In genomic region chr6:125974214-125974866, GRCh38 we compare ENCODE assay signal across 8 cellular contexts. TPM values are rescaled to one million over a fixed set of nuclear protein-coding genes. Genes with fewer than 3 reads are reported as not detected.
DNase-seq lines count a peak whose midpoint lies in the region; ATAC-seq and TF ChIP-seq lines count a peak whose summit lies in the region.

No MANE protein-coding gene starts in this region.

- TF ChIP-seq POLR2A in testis (IDR thresholded peaks at IDR 0.05), result no peak

- H3K4me3 Mint-ChIP-seq in HFFc6, result no peak overlapping the region
- H3K4me3 Mint-ChIP-seq in activated T-helper 17 cell treated with anti-CD3 and anti-CD28 coated beads, Interleukin-2, amount 50 U/mL, for 72 hours, result no peak overlapping the region
- no peak overlapping the region for H3K4me3 Mint-ChIP-seq in activated CD4-positive, alpha-beta memory T cell treated with anti-CD3 and anti-CD28 coated beads, Interleukin-2, amount 10 ng/mL, durations not matched to agents 7 days and 5 days

- WGBS in testis, 2 donors, result 47 to 53% methylated on average over 5 of the region's 5 CpGs

- CTCF ChIA-PET in activated CD4-positive, alpha-beta memory T cell treated with anti-CD3 and anti-CD28 coated beads, Interleukin-2, amount 10 ng/mL, durations not matched to agents 7 days and 5 days (lab: Charles Lee), result interaction anchor here (0.6 to 4.1 kb wide), 25 partner anchors 9 to 673 kb away, joined by 3 to 41 read pairs (median 4); partner anchors contain the start of genes HDDC2, HINT3, NCOA7 and TRMT11

- TF ChIP-seq CTCF in 22Rv1 (IDR thresholded peaks at IDR 0.05), result peak; percentile 72
- TF ChIP-seq CTCF in GM10266 (IDR thresholded peaks at IDR 0.05; ENCODE audit: control insufficient read depth, insufficient read depth, low read depth, missing control alignments), result peak; percentile 51
- TF ChIP-seq CTCF in HFFc6 (IDR thresholded peaks at IDR 0.05), result peak; percentile 84
- TF ChIP-seq CTCF in right atrium auricular region (IDR thresholded peaks at IDR 0.05), result peak; percentile 26 to 68
- peak in 2 of 3 experiments; percentile 34 to 49 for TF ChIP-seq CTCF in testis (IDR thresholded peaks at IDR 0.05)

- H3K36me3 ChIP-seq in right atrium auricular region (peaks cover 9% of the 10 kb centered on the region), testis (ENCODE audit: low read depth, missing control alignments) (no peaks in the 10 kb centered on the region)

- H3K9me3 ChIP-seq in right atrium auricular region, result no peaks in the 10 kb centered on the region
- no peaks in the 10 kb centered on the region for H3K9me3 ChIP-seq in testis

- no peaks in the 10 kb centered on the region for H3K9me3 Mint-ChIP-seq in HFFc6
- no peaks in the 10 kb centered on the region for H3K9me3 Mint-ChIP-seq in activated T-helper 17 cell treated with anti-CD3 and anti-CD28 coated beads, Interleukin-2, amount 50 U/mL, for 72 hours
- no peaks in the 10 kb centered on the region for H3K9me3 Mint-ChIP-seq in activated CD4-positive, alpha-beta memory T cell treated with anti-CD3 and anti-CD28 coated beads, Interleukin-2, amount 10 ng/mL, durations not matched to agents 7 days and 5 days

- DNase-seq in GM10266 (ENCODE audit: extremely low spot score) (peak; percentile 28), HFFc6 (peak; percentile 59), NCI-H1694 treated with DMSO at 0.1 percent for 48 hours (lab: John Stamatoyannopoulos, UW) (peak; percentile 58), right atrium auricular region (ENCODE audit: low spot score) (no peak), testis (no peak)
- no peak for DNase-seq in activated CD4-positive, alpha-beta memory T cell treated with anti-CD3 and anti-CD28 coated beads, Interleukin-2, amount 10 ng/mL, durations not matched to agents 7 days and 5 days

- no peaks in the 10 kb centered on the region for H3K4me1 Mint-ChIP-seq in HFFc6 (ENCODE audit: low read depth)
- H3K4me1 Mint-ChIP-seq in activated T-helper 17 cell treated with anti-CD3 and anti-CD28 coated beads, Interleukin-2, amount 50 U/mL, for 72 hours, result no peaks in the 10 kb centered on the region
- H3K4me1 Mint-ChIP-seq in activated CD4-positive, alpha-beta memory T cell treated with anti-CD3 and anti-CD28 coated beads, Interleukin-2, amount 10 ng/mL, durations not matched to agents 7 days and 5 days, result peaks cover 5% of the 10 kb centered on the region

- no peaks in the 10 kb centered on the region for H3K27me3 Mint-ChIP-seq in HFFc6 (ENCODE audit: insufficient read depth)
- no peaks in the 10 kb centered on the region for H3K27me3 Mint-ChIP-seq in activated T-helper 17 cell treated with anti-CD3 and anti-CD28 coated beads, Interleukin-2, amount 50 U/mL, for 72 hours
- H3K27me3 Mint-ChIP-seq in activated CD4-positive, alpha-beta memory T cell treated with anti-CD3 and anti-CD28 coated beads, Interleukin-2, amount 10 ng/mL, durations not matched to agents 7 days and 5 days, result no peaks in the 10 kb centered on the region

- intact Hi-C loops in testis (cut with DNase I; ENCODE audit: low total_unique reads), result no loop called here

- H3K27ac Mint-ChIP-seq in HFFc6, result no peak overlapping the region
- H3K27ac Mint-ChIP-seq in activated T-helper 17 cell treated with anti-CD3 and anti-CD28 coated beads, Interleukin-2, amount 50 U/mL, for 72 hours, result no peak overlapping the region
- no peak overlapping the region for H3K27ac Mint-ChIP-seq in activated CD4-positive, alpha-beta memory T cell treated with anti-CD3 and anti-CD28 coated beads, Interleukin-2, amount 10 ng/mL, durations not matched to agents 7 days and 5 days

- peak; percentile 62 for ATAC-seq in activated T-helper 17 cell treated with anti-CD3 and anti-CD28 coated beads, Interleukin-2, amount 50 U/mL, for 72 hours (replicated peaks)

- H3K27me3 ChIP-seq in right atrium auricular region (no peaks in the 10 kb centered on the region), testis (no peaks in the 10 kb centered on the region)

- POLR2A ChIA-PET in activated CD4-positive, alpha-beta memory T cell treated with anti-CD3 and anti-CD28 coated beads, Interleukin-2, amount 10 ng/mL, durations not matched to agents 7 days and 5 days (lab: Charles Lee), result interaction anchor here (1.7 to 3.7 kb wide), 4 partner anchors 12 to 193 kb away, joined by 7 to 16 read pairs (median 8); partner anchors contain the start of genes NCOA7 and TRMT11

- no peak overlapping the region for H3K4me3 ChIP-seq in right atrium auricular region
- H3K4me3 ChIP-seq in testis, result no peak overlapping the region

- H3K27ac ChIP-seq in 22Rv1, result no peak overlapping the region
- no peak overlapping the region for H3K27ac ChIP-seq in right atrium auricular region
- H3K27ac ChIP-seq in testis, result no peak overlapping the region

- H3K4me1 ChIP-seq in right atrium auricular region, result no peaks in the 10 kb centered on the region
- H3K4me1 ChIP-seq in testis, result no peaks in the 10 kb centered on the region

- H3K36me3 Mint-ChIP-seq in HFFc6 (ENCODE audit: low read depth), result no peaks in the 10 kb centered on the region
- H3K36me3 Mint-ChIP-seq in activated T-helper 17 cell treated with anti-CD3 and anti-CD28 coated beads, Interleukin-2, amount 50 U/mL, for 72 hours (ENCODE audit: low read depth), result peaks cover 20% of the 10 kb centered on the region
- peaks cover 10% of the 10 kb centered on the region for H3K36me3 Mint-ChIP-seq in activated CD4-positive, alpha-beta memory T cell treated with anti-CD3 and anti-CD28 coated beads, Interleukin-2, amount 10 ng/mL, durations not matched to agents 7 days and 5 days (ENCODE audit: low read depth)

RNA-seq across cellular contexts. Expression of gene TRMT11, which starts 12.0 kb away (rescaled TPM):
- 10 to 100 TPM; 12.8 to 20.7 (median 15.2) TPM for total RNA-seq in HFFc6 (2021; fragmentation: NEBNext Ultra II Directional; extraction: Animal tissue kit (Norgen Biotek cat#: 25700))
- total RNA-seq in activated T-helper 17 cell treated with anti-CD3 and anti-CD28 coated beads, Interleukin-2, amount 50 U/mL, for 72 hours, result 10 to 100 TPM; 39.5 to 44.1 TPM
- 10 to 100 TPM in 1 of 2 donors, 1 to 10 TPM in 1; 9.7 to 10.1 TPM for total RNA-seq in right atrium auricular region
- 10 to 100 TPM; 32.2 to 51.2 TPM for total RNA-seq in testis
- 16.1 TPM for polyA plus RNA-seq in testis (ENCODE audit: insufficient read depth, low read depth, low replicate concordance)
- 10 to 100 TPM; 17.6 to 19.2 TPM for total RNA-seq in activated CD4-positive, alpha-beta memory T cell treated with anti-CD3 and anti-CD28 coated beads, Interleukin-2, amount 10 ng/mL, durations not matched to agents 7 days and 5 days

RNA-seq across cellular contexts. Expression of gene HINT3, which starts 17.8 kb away (rescaled TPM):
- 10 to 100 TPM; 11.0 to 14.4 (median 12.3) TPM for total RNA-seq in HFFc6 (2021; fragmentation: NEBNext Ultra II Directional; extraction: Animal tissue kit (Norgen Biotek cat#: 25700))
- 1 to 10 TPM; 6.2 to 8.2 TPM for total RNA-seq in activated T-helper 17 cell treated with anti-CD3 and anti-CD28 coated beads, Interleukin-2, amount 50 U/mL, for 72 hours
- 10 to 100 TPM; 16.6 to 30.2 TPM for total RNA-seq in right atrium auricular region
- 10 to 100 TPM; 19.0 to 22.5 TPM for total RNA-seq in testis
- 24.8 TPM for polyA plus RNA-seq in testis (ENCODE audit: insufficient read depth, low read depth, low replicate concordance)
- 10 to 100 TPM; 11.0 to 11.7 TPM for total RNA-seq in activated CD4-positive, alpha-beta memory T cell treated with anti-CD3 and anti-CD28 coated beads, Interleukin-2, amount 10 ng/mL, durations not matched to agents 7 days and 5 days

Comparison
In these comparisons a context has a peak if more than half of its experiments do, and no peak if none do; other contexts are left out.
1. DNase-seq: peak in GM10266 (single experiment), HFFc6 (single experiment) and NCI-H1694 treated with DMSO at 0.1 percent for 48 hours (single experiment); none in right atrium auricular region (single experiment), testis (single experiment) and activated CD4-positive, alpha-beta memory T cell treated with anti-CD3 and anti-CD28 coated beads, Interleukin-2, amount 10 ng/mL, durations not matched to agents 7 days and 5 days (single experiment).
2. Peak in every context shown above with its lines, with median percentiles within 50 percentile points of each other: CTCF ChIP-seq.